In genomic region chr2:239605409-239605808, GRCh38 we compare ENCODE assay signal across 26 cellular contexts.
"Had no signal": no experiment of that assay in that cellular context is flagged by ENCODE, and none has a peak within 500 bp of the region (broad histone marks: within the 10 kb centered on the region; RNA-seq: fewer than 3 reads in every experiment).

No MANE protein-coding gene starts in this region.

- H3K27ac Mint-ChIP-seq: mesothelial cell of epicardium; naive thymus-derived CD4-positive, alpha-beta T cell; nephron progenitor cell; neural progenitor cell; progenitor cell of endocrine pancreas; stimulated activated naive B cell treated with anti-CD40 and anti-IgM and Interleukin-4, amounts not matched to agents 10 μg/mL and 1 μg/mL and 100 μg/mL, for 72 hours had no signal

- H3K4me3 ChIP-seq: heart left ventricle, left ventricle myocardium inferior, lung, mucosa of descending colon, neural progenitor cell, ovary, right atrium auricular region, skin epidermis, stomach, suprapubic skin, thoracic aorta, tibial artery, upper lobe of right lung had no signal

- DNase-seq: left ventricle myocardium inferior; mesendoderm; mucosa of descending colon; naive thymus-derived CD4-positive, alpha-beta T cell; nephron progenitor cell; ovary; stimulated activated CD4-positive, alpha-beta T cell treated with anti-CD3 and anti-CD28 coated beads, Interleukin-12 subunit alpha, Interleukin-12 subunit beta, amount 100 ng/mL, for 4 hours; stimulated activated CD4-positive, alpha-beta T cell treated with anti-CD3 and anti-CD28 coated beads, Interleukin-15, amount 100 ng/mL, for 24 hours; stimulated activated CD4-positive, alpha-beta T cell treated with anti-CD3 and anti-CD28 coated beads, Interleukin-2, amount 100 ng/mL, for 24 hours; stimulated activated CD4-positive, alpha-beta T cell treated with anti-CD3 and anti-CD28 coated beads, Interleukin-4, amount 100 ng/mL, for 1 hour; stimulated activated naive B cell treated with anti-CD40 and anti-IgM and Interleukin-4, amounts not matched to agents 10 μg/mL and 1 μg/mL and 100 μg/mL, for 72 hours; stimulated activated naive CD8-positive, alpha-beta T cell treated with anti-CD3 and anti-CD28 coated beads, Interleukin-15, Interleukin-2, amounts not matched to agents 100 U/mL and 50 U/mL, for 24 hours; stomach; tibial artery; upper lobe of right lung had no signal

- H2AFZ ChIP-seq: neural progenitor cell had no signal

- H3K9ac ChIP-seq: neural progenitor cell had no signal

- H3K9me3 Mint-ChIP-seq: mesothelial cell of epicardium had no signal

- H3K36me3 ChIP-seq: heart left ventricle, left ventricle myocardium inferior, neural progenitor cell, ovary, right atrium auricular region, stomach, suprapubic skin, thoracic aorta, tibial artery, upper lobe of right lung had no signal

- H3K27me3 ChIP-seq: ovary, right atrium auricular region, upper lobe of right lung had no signal

- H3K27ac ChIP-seq: heart left ventricle, left ventricle myocardium inferior, neural progenitor cell, ovary, right atrium auricular region, skin epidermis, stomach, suprapubic skin, thoracic aorta, tibial artery, upper lobe of right lung had no signal

- H3K4me1 Mint-ChIP-seq: stimulated activated naive B cell treated with anti-CD40 and anti-IgM and Interleukin-4, amounts not matched to agents 10 μg/mL and 1 μg/mL and 100 μg/mL, for 72 hours had no signal

- H3K4me1 ChIP-seq: left ventricle myocardium inferior, right atrium auricular region, tibial artery, upper lobe of right lung had no signal

- H3K9me3 ChIP-seq: mucosa of descending colon, ovary, suprapubic skin, thoracic aorta, upper lobe of right lung had no signal

- H3K36me3 Mint-ChIP-seq: mesothelial cell of epicardium; neural progenitor cell; stimulated activated naive B cell treated with anti-CD40 and anti-IgM and Interleukin-4, amounts not matched to agents 10 μg/mL and 1 μg/mL and 100 μg/mL, for 72 hours had no signal

- FAIRE-seq: islet of Langerhans, urothelium cell line had no signal

- H3K4me2 ChIP-seq: neural progenitor cell had no signal

- ATAC-seq: mucosa of descending colon; stimulated activated naive B cell treated with anti-CD40 and anti-IgM and Interleukin-4, amounts not matched to agents 10 μg/mL and 1 μg/mL and 100 μg/mL, for 72 hours; stimulated activated naive CD8-positive, alpha-beta T cell treated with anti-CD3 and anti-CD28 coated beads, Interleukin-15, Interleukin-2, amounts not matched to agents 100 U/mL and 50 U/mL, for 24 hours had no signal

- H3K4me3 Mint-ChIP-seq: mesothelial cell of epicardium; naive thymus-derived CD4-positive, alpha-beta T cell; nephron progenitor cell; neural progenitor cell; stimulated activated naive B cell treated with anti-CD40 and anti-IgM and Interleukin-4, amounts not matched to agents 10 μg/mL and 1 μg/mL and 100 μg/mL, for 72 hours had no signal
